ENCODE assay signal across 16 cellular contexts in genomic region chr17:57487552-57487951, GRCh38.
DNase-seq lines count a peak whose midpoint lies in the region; ATAC-seq and TF ChIP-seq lines count a peak whose summit lies in the region.
"Had no signal": no experiment of that assay in that cellular context is flagged by ENCODE, and none has a peak within 500 bp of the region (broad histone marks: within the 10 kb centered on the region; RNA-seq: fewer than 3 reads in every experiment).

No MANE protein-coding gene starts in this region.

- H3K27ac ChIP-seq in heart left ventricle (peak overlapping the region in 2 of 12 donors; percentile 41 to 47), layer of hippocampus (ENCODE audit: low read depth, low read length) (peak overlapping the region; percentile 21), upper lobe of right lung (no peak overlapping the region)
- H3K27ac ChIP-seq: PC-9, WERI-Rb-1 had no signal

- no peaks in the 10 kb centered on the region for H3K27me3 Mint-ChIP-seq in activated T-helper 1 cell treated with anti-CD3 and anti-CD28 coated beads, Interleukin-12 subunit alpha, Interleukin-12 subunit beta, Interleukin-2, Interleukin-4 antibody, amounts not matched to agents 30 ng/mL and 10 ng/mL and 1 ng/mL, durations not matched to agents 14 hours and 24 hours and 36 hours (ENCODE audit: insufficient read depth)

- no peaks in the 10 kb centered on the region for H3K9me3 Mint-ChIP-seq in activated T-helper 1 cell treated with anti-CD3 and anti-CD28 coated beads, Interleukin-12 subunit alpha, Interleukin-12 subunit beta, Interleukin-2, Interleukin-4 antibody, amounts not matched to agents 30 ng/mL and 10 ng/mL and 1 ng/mL, durations not matched to agents 14 hours and 24 hours and 36 hours

- no peaks in the 10 kb centered on the region for H3K27me3 ChIP-seq in heart left ventricle
- no peaks in the 10 kb centered on the region for H3K27me3 ChIP-seq in layer of hippocampus (ENCODE audit: control insufficient read depth, insufficient read depth, low read length)
- no peaks in the 10 kb centered on the region for H3K27me3 ChIP-seq in upper lobe of right lung
- H3K27me3 ChIP-seq: spleen had no signal

- no peak overlapping the region for H3K4me3 ChIP-seq in heart left ventricle
- H3K4me3 ChIP-seq in upper lobe of right lung: no peak overlapping the region
- H3K4me3 ChIP-seq: PC-9, spleen had no signal

- peaks cover 63% of the 10 kb centered on the region for H3K4me1 Mint-ChIP-seq in activated T-helper 1 cell treated with anti-CD3 and anti-CD28 coated beads, Interleukin-12 subunit alpha, Interleukin-12 subunit beta, Interleukin-2, Interleukin-4 antibody, amounts not matched to agents 30 ng/mL and 10 ng/mL and 1 ng/mL, durations not matched to agents 14 hours and 24 hours and 36 hours (ENCODE audit: low read depth)

- H3K9me3 ChIP-seq in heart left ventricle (no peaks in the 10 kb centered on the region), upper lobe of right lung (no peaks in the 10 kb centered on the region)
- H3K9me3 ChIP-seq: spleen had no signal

- TF ChIP-seq CTCF in heart left ventricle (IDR thresholded peaks at IDR 0.05) (no peak), upper lobe of right lung (IDR thresholded peaks at IDR 0.05) (no peak), GM10266 (IDR thresholded peaks at IDR 0.05; ENCODE audit: control insufficient read depth, insufficient read depth, low read depth, missing control alignments) (no peak)

- peaks cover 30% of the 10 kb centered on the region for H3K36me3 Mint-ChIP-seq in activated T-helper 1 cell treated with anti-CD3 and anti-CD28 coated beads, Interleukin-12 subunit alpha, Interleukin-12 subunit beta, Interleukin-2, Interleukin-4 antibody, amounts not matched to agents 30 ng/mL and 10 ng/mL and 1 ng/mL, durations not matched to agents 14 hours and 24 hours and 36 hours (ENCODE audit: low read depth)

- ATAC-seq in heart left ventricle (peak in 3 of 4 donors; percentile 14 to 36 (median 25)), Right ventricle myocardium inferior (no peak), HG03342 (IDR thresholded peaks at IDR 0.05; ENCODE audit: unreplicated experiment) (no peak), upper lobe of right lung (no peak), esophagus mucosa (no peak)

- H3K4me1 ChIP-seq in heart left ventricle (peaks cover 0 to 72% (median 42%) of the 10 kb centered on the region in 12 donors), upper lobe of right lung (no peaks in the 10 kb centered on the region)

- peak overlapping the region; percentile 60 for H3K27ac Mint-ChIP-seq in activated T-helper 1 cell treated with anti-CD3 and anti-CD28 coated beads, Interleukin-12 subunit alpha, Interleukin-12 subunit beta, Interleukin-2, Interleukin-4 antibody, amounts not matched to agents 30 ng/mL and 10 ng/mL and 1 ng/mL, durations not matched to agents 14 hours and 24 hours and 36 hours

- 44 to 67% (median 50%) methylated on average over 5 of the region's 5 CpGs for WGBS in heart left ventricle, 4 donors

- intact Hi-C loops in heart left ventricle (cut with DNase I) (no loop called here), Right ventricle myocardium inferior (cut with DNase I) (loop anchor here (2.0 kb wide), 1 partner anchor 31 kb away; no protein-coding TSS in a partner anchor), upper lobe of right lung (cut with DNase I) (no loop called here)
- intact Hi-C loops in activated T-helper 1 cell treated with anti-CD3 and anti-CD28 coated beads, Interleukin-12 subunit alpha, Interleukin-12 subunit beta, Interleukin-2, Interleukin-4 antibody, amounts not matched to agents 30 ng/mL and 10 ng/mL and 1 ng/mL, durations not matched to agents 14 hours and 24 hours and 36 hours (cut with micrococcal nuclease): no loop called here

- no peaks in the 10 kb centered on the region for H3K36me3 ChIP-seq in heart left ventricle
- no peaks in the 10 kb centered on the region for H3K36me3 ChIP-seq in upper lobe of right lung
- H3K36me3 ChIP-seq: spleen had no signal

- DNase-seq in heart left ventricle (no peak), Right ventricle myocardium inferior (ENCODE audit: missing footprints) (no peak), upper lobe of right lung (no peak), GM10266 (ENCODE audit: extremely low spot score) (no peak)
- DNase-seq in activated T-helper 1 cell treated with anti-CD3 and anti-CD28 coated beads, Interleukin-12 subunit alpha, Interleukin-12 subunit beta, Interleukin-2, Interleukin-4 antibody, amounts not matched to agents 30 ng/mL and 10 ng/mL and 1 ng/mL, durations not matched to agents 14 hours and 24 hours and 36 hours (ENCODE audit: low spot score): no peak
- DNase-seq: activated gamma-delta T cell; KG1; NCI-H1694 treated with DMSO at 0.1 percent for 48 hours; NCI-H524; spleen; stimulated activated naive CD4-positive, alpha-beta T cell treated with Interleukin-2 at 50 U/mL for 16 hours; WERI-Rb-1 had no signal

- H3K4me3 Mint-ChIP-seq in activated T-helper 1 cell treated with anti-CD3 and anti-CD28 coated beads, Interleukin-12 subunit alpha, Interleukin-12 subunit beta, Interleukin-2, Interleukin-4 antibody, amounts not matched to agents 30 ng/mL and 10 ng/mL and 1 ng/mL, durations not matched to agents 14 hours and 24 hours and 36 hours: no peak overlapping the region

- TF ChIP-seq POLR2A in heart left ventricle (IDR thresholded peaks at IDR 0.05): no peak

Comparison
In these comparisons a context has a peak if more than half of its experiments do, and no peak if none do; other contexts are left out.
1. ATAC-seq: peak in heart left ventricle (3 of 4); none in Right ventricle myocardium inferior (single experiment), HG03342 (single experiment), upper lobe of right lung (single experiment) and esophagus mucosa (single experiment).